11 cellular contexts compared by ENCODE assay signal in genomic region chr2:143132360-143132759, GRCh38. TPM values are rescaled to one million over a fixed set of nuclear protein-coding genes. Genes with fewer than 3 reads are reported as not detected.
DNase-seq lines count a peak whose midpoint lies in the region; ATAC-seq lines count a peak whose summit lies in the region.
"Had no signal": no experiment of that assay in that cellular context is flagged by ENCODE, and none has a peak within 500 bp of the region (broad histone marks: within the 10 kb centered on the region; RNA-seq: fewer than 3 reads in every experiment).

No MANE protein-coding gene starts in this region.

- ATAC-seq in HG03558 (IDR thresholded peaks at IDR 0.05; ENCODE audit: extremely low read depth, unreplicated experiment), result peak; percentile 23
- ATAC-seq in activated T-cell treated with anti-CD3 and anti-CD28 coated beads, Interleukin-2, amount 50 U/mL, for 72 hours (replicated peaks in 1 of 2), result peak; percentile 42 to 47
- peak; percentile 71 for ATAC-seq in stimulated activated naive CD8-positive, alpha-beta T cell treated with anti-CD3 and anti-CD28 coated beads, Interleukin-15, amount 100 ng/mL, for 72 hours

- peak; percentile 27 for DNase-seq in activated naive CD4-positive, alpha-beta T cell treated with Interleukin-2 at 50 U/mL for 16 hours
- no peak for DNase-seq in activated naive CD4-positive, alpha-beta T cell (lab: John Stamatoyannopoulos, UW)
- DNase-seq in activated T-cell treated with anti-CD3 and anti-CD28 coated beads, Interleukin-2, amount 50 U/mL, for 72 hours, result peak; percentile 29 to 30
- peak in 1 of 2 donors; percentile 44 for DNase-seq in stimulated activated naive CD8-positive, alpha-beta T cell treated with anti-CD3 and anti-CD28 coated beads, Interleukin-15, amount 100 ng/mL, for 72 hours
- DNase-seq in hippocampal formation (lab: John Stamatoyannopoulos, UW), result no peak
- no peak for DNase-seq in NCI-H510A (lab: John Stamatoyannopoulos, UW)
- no peak for DNase-seq in RKO (ENCODE audit: low spot score)
- DNase-seq: NCI-H524 had no signal

- H3K9me3 Mint-ChIP-seq in activated T-cell treated with anti-CD3 and anti-CD28 coated beads, Interleukin-2, amount 50 U/mL, for 72 hours, result no peaks in the 10 kb centered on the region
- H3K9me3 Mint-ChIP-seq in stimulated activated naive CD8-positive, alpha-beta T cell treated with anti-CD3 and anti-CD28 coated beads, Interleukin-15, amount 100 ng/mL, for 72 hours, result no peaks in the 10 kb centered on the region

- H3K27ac Mint-ChIP-seq in activated T-cell treated with anti-CD3 and anti-CD28 coated beads, Interleukin-2, amount 50 U/mL, for 72 hours, result peak overlapping the region; percentile 8
- H3K27ac Mint-ChIP-seq in stimulated activated naive CD8-positive, alpha-beta T cell treated with anti-CD3 and anti-CD28 coated beads, Interleukin-15, amount 100 ng/mL, for 72 hours, result peak overlapping the region in 1 of 2 donors; percentile 77

- no peaks in the 10 kb centered on the region for H3K27me3 Mint-ChIP-seq in activated T-cell treated with anti-CD3 and anti-CD28 coated beads, Interleukin-2, amount 50 U/mL, for 72 hours (ENCODE audit: low read depth)
- H3K27me3 Mint-ChIP-seq in stimulated activated naive CD8-positive, alpha-beta T cell treated with anti-CD3 and anti-CD28 coated beads, Interleukin-15, amount 100 ng/mL, for 72 hours, result no peaks in the 10 kb centered on the region

- peaks cover 77% of the 10 kb centered on the region for H3K4me1 Mint-ChIP-seq in activated T-cell treated with anti-CD3 and anti-CD28 coated beads, Interleukin-2, amount 50 U/mL, for 72 hours (ENCODE audit: low read depth)
- H3K4me1 Mint-ChIP-seq in stimulated activated naive CD8-positive, alpha-beta T cell treated with anti-CD3 and anti-CD28 coated beads, Interleukin-15, amount 100 ng/mL, for 72 hours, result peaks cover 61% of the 10 kb centered on the region

- peaks cover 5 to 23% of the 10 kb centered on the region in 2 donors for H3K36me3 Mint-ChIP-seq in activated T-cell treated with anti-CD3 and anti-CD28 coated beads, Interleukin-2, amount 50 U/mL, for 72 hours (ENCODE audit: insufficient read depth in 2 of 2)

- peak overlapping the region; percentile 84 to 97 for H3K4me3 Mint-ChIP-seq in activated T-cell treated with anti-CD3 and anti-CD28 coated beads, Interleukin-2, amount 50 U/mL, for 72 hours
- H3K4me3 Mint-ChIP-seq in stimulated activated naive CD8-positive, alpha-beta T cell treated with anti-CD3 and anti-CD28 coated beads, Interleukin-15, amount 100 ng/mL, for 72 hours, result peak overlapping the region; percentile 62 to 87

RNA-seq across cellular contexts. Expression of gene ARHGAP15, which starts 3.1 kb away (rescaled TPM):
- total RNA-seq in activated T-cell treated with anti-CD3 and anti-CD28 coated beads, Interleukin-2, amount 50 U/mL, for 72 hours, result 100 to 1,000 TPM in 1 of 2 donors, 10 to 100 TPM in 1; 94.6 to 111 TPM
- total RNA-seq: bronchial epithelial cell, glomerular endothelial cell had no signal

Comparison
In these comparisons a context has a peak if more than half of its experiments do, and no peak if none do; other contexts are left out.
1. DNase-seq: peak in activated naive CD4-positive, alpha-beta T cell treated with Interleukin-2 at 50 U/mL for 16 hours (single experiment) and activated T-cell treated with anti-CD3 and anti-CD28 coated beads, Interleukin-2, amount 50 U/mL, for 72 hours (2 of 2); none in activated naive CD4-positive, alpha-beta T cell (0 of 4), hippocampal formation (0 of 2), NCI-H510A (single experiment) and RKO (single experiment).
2. Peak in every context shown above with its lines, with median percentiles within 50 percentile points of each other: ATAC-seq.